ENCODE assay signal across 11 cellular contexts in the genomic region with DNA sequence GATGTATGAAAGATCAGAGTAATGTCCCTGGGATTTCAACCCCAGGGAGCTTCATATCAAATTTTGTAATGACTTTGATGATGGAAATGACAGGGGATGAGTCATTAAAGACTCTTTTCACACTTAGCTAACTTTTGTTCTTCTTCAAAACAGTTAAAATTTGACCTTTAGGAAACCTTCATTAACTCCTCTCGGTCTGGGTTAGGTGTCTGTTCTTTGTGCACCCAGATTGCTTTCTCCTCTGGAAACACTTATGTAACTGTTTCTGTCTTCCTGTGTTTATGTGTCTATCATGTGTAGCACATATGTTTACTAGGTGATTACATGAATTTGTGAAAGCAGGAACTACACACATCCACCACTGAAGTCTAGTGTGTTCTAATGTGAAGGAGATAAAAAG. TPM values are rescaled to one million over a fixed set of nuclear protein-coding genes. Genes with fewer than 3 reads are reported as not detected.
DNase-seq lines count a peak whose midpoint lies in the region; ATAC-seq, FAIRE-seq and TF ChIP-seq lines count a peak whose summit lies in the region.
"Had no signal": no experiment of that assay in that cellular context is flagged by ENCODE, and none has a peak within 500 bp of the region (broad histone marks: within the 10 kb centered on the region; RNA-seq: fewer than 3 reads in every experiment).

No MANE protein-coding gene starts in this region.

- peak overlapping the region; percentile 92 for H3K4me3 Mint-ChIP-seq in activated T-helper 17 cell treated with anti-CD3 and anti-CD28 coated beads, Interleukin-2, amount 50 U/mL, for 72 hours

- TF ChIP-seq CTCF in A549 (IDR thresholded peaks at IDR 0.05) (no peak), HCT116 (IDR thresholded peaks at IDR 0.05 in 2 of 3, conservative IDR thresholded peaks at IDR 0.05 in 1 of 3; ENCODE audit: borderline replicate concordance in 1 of 3, insufficient read depth in 1 of 3, low read depth in 2 of 3, low read length in 2 of 3) (no peak)

- POLR2A ChIA-PET in A549 (lab: Yijun Ruan, JAX): no interaction called here
- POLR2A ChIA-PET in HCT116 (lab: Charles Lee): no interaction called here

- intact Hi-C loops in HCT116 (cut with micrococcal nuclease): loop anchor here (2.0 kb wide), 1 partner anchor 519 kb away; no protein-coding TSS in a partner anchor

- TF ChIP-seq RAD21 in A549 (conservative IDR thresholded peaks at IDR 0.05 in 1 of 2, IDR thresholded peaks at IDR 0.05 in 1 of 2) (no peak), HCT116 (IDR thresholded peaks at IDR 0.05; ENCODE audit: low read depth) (no peak)

- H3K4me1 Mint-ChIP-seq in activated T-helper 17 cell treated with anti-CD3 and anti-CD28 coated beads, Interleukin-2, amount 50 U/mL, for 72 hours: peaks cover 40% of the 10 kb centered on the region

- H3K79me2 ChIP-seq in HCT116 (ENCODE audit: insufficient read depth, low read length): peaks cover 64% of the 10 kb centered on the region

- 85% methylated on average over 1 of the region's 1 CpG for WGBS in A549 (ENCODE audit: missing lambda C conversion rate)

- H3K4me2 ChIP-seq in A549 (peak overlapping the region; percentile 90), HCT116 (ENCODE audit: low read length) (peak overlapping the region; percentile 86)

- no peak for FAIRE-seq in A549 (lab: Jason Lieb, UNC)

- BruUV-seq in HCT116 (replicated peaks; lab: Mats Ljungman, UMichigan): no TSS peak

- ATAC-seq in A549 (no peak), HCT116 (no peak)
- ATAC-seq in activated T-helper 17 cell treated with anti-CD3 and anti-CD28 coated beads, Interleukin-2, amount 50 U/mL, for 72 hours (replicated peaks): peak; percentile 5

- no peaks in the 10 kb centered on the region for H3K9me2 ChIP-seq in HCT116 (ENCODE audit: insufficient read depth)

- H3K36me3 ChIP-seq in HCT116 (ENCODE audit: control insufficient read depth in 1 of 2, insufficient read depth in 2 of 2, low read length in 2 of 2): no peaks in the 10 kb centered on the region

- H3K27me3 Mint-ChIP-seq in activated T-helper 17 cell treated with anti-CD3 and anti-CD28 coated beads, Interleukin-2, amount 50 U/mL, for 72 hours: peaks cover under 1% of the 10 kb centered on the region

- DNase-seq in A549 (ENCODE audit: low read depth in 1 of 2, low spot score in 1 of 2): no peak
- DNase-seq in HCT116 (ENCODE audit: low read depth, low spot score): no peak
- DNase-seq in kidney tubule cell (ENCODE audit: low spot score): peak; percentile 4
- no peak for DNase-seq in stimulated activated CD4-positive, alpha-beta T cell treated with anti-CD3 and anti-CD28 coated beads, Interleukin-4, amount 100 ng/mL, for 4 hours
- DNase-seq in GOT3 (lab: John Stamatoyannopoulos, UW): no peak
- no peak for DNase-seq in NCI-H1105 (lab: John Stamatoyannopoulos, UW)
- DNase-seq in NCI-H226: no peak
- DNase-seq: activated CD4-positive, alpha-beta T cell treated with anti-CD3 and anti-CD28 coated beads for 1 hour; NCI-H526 treated with DMSO at 0.1 percent for 48 hours; stimulated activated naive CD4-positive, alpha-beta T cell had no signal

- H3K9me3 Mint-ChIP-seq in activated T-helper 17 cell treated with anti-CD3 and anti-CD28 coated beads, Interleukin-2, amount 50 U/mL, for 72 hours: no peaks in the 10 kb centered on the region

- RAD21 ChIA-PET in HCT116 (lab: Charles Lee; ENCODE audit: low non-redundant PET in 1 of 2, low total read pairs in 2 of 2, uncharacterized antibody in 2 of 2, unreplicated experiment in 2 of 2): no interaction called here

- H3K4me3 ChIP-seq in A549 (peak overlapping the region; percentile 93), HCT116 (replicated peaks in 1 of 2; ENCODE audit: low read depth in 1 of 2, low read length in 2 of 2) (peak overlapping the region; percentile 71 to 88)

- TF ChIP-seq EP300 in A549 (IDR thresholded peaks at IDR 0.05): no peak

- H3K27me3 ChIP-seq in HCT116 (ENCODE audit: insufficient read depth, low read length): no peaks in the 10 kb centered on the region

- H2AFZ ChIP-seq in HCT116 (ENCODE audit: low read depth, low read length, poor library complexity, severe bottlenecking): no peak overlapping the region

- H3K27ac ChIP-seq in A549 (no peak overlapping the region), HCT116 (ENCODE audit: low read depth, low read length) (no peak overlapping the region)

- peaks cover 12% of the 10 kb centered on the region for H3K4me1 ChIP-seq in A549
- peaks cover 8 to 21% of the 10 kb centered on the region in 2 experiments for H3K4me1 ChIP-seq in HCT116 (ENCODE audit: control insufficient read depth in 1 of 2, insufficient read depth in 2 of 2, low read length in 2 of 2)

- peaks cover 29% of the 10 kb centered on the region for H3K36me3 Mint-ChIP-seq in activated T-helper 17 cell treated with anti-CD3 and anti-CD28 coated beads, Interleukin-2, amount 50 U/mL, for 72 hours (ENCODE audit: low read depth)

- peaks cover 2% of the 10 kb centered on the region; the same call in 1 of the 2 replicates for H4K20me1 ChIP-seq in HCT116 (ENCODE audit: insufficient read depth)

- H3K9me3 ChIP-seq in A549: peaks cover 3% of the 10 kb centered on the region; the same call in 1 of the 3 replicates
- no peaks in the 10 kb centered on the region for H3K9me3 ChIP-seq in HCT116 (ENCODE audit: control insufficient read depth in 1 of 2, insufficient read depth in 1 of 2, low read depth in 1 of 2, low read length in 2 of 2)

- H3K27ac Mint-ChIP-seq in activated T-helper 17 cell treated with anti-CD3 and anti-CD28 coated beads, Interleukin-2, amount 50 U/mL, for 72 hours: peak overlapping the region; percentile 93

- peak overlapping the region; percentile 94 for H3K9ac ChIP-seq in HCT116 (ENCODE audit: low read length)

- CTCF ChIA-PET in A549 (lab: Yijun Ruan, JAX): interaction anchor here (1.0 to 1.3 kb wide), 3 partner anchors 113 to 1306 kb away, joined by 3 to 4 read pairs (median 3); no protein-coding TSS in a partner anchor
- CTCF ChIA-PET in HCT116 (lab: Charles Lee): no interaction called here

- TF ChIP-seq POLR2A in A549 (IDR thresholded peaks at IDR 0.05; ENCODE audit: low read length) (no peak), HCT116 (IDR thresholded peaks at IDR 0.05; ENCODE audit: borderline replicate concordance, extremely low read depth, insufficient read depth, insufficient read length) (no peak)

TF ChIP-seq in A549, 52 proteins besides CTCF, POLR2A, EP300 and RAD21:
- TF ChIP-seq FOXS1 (CRISPR knock-in tag; IDR thresholded peaks at IDR 0.05) (no peak), NPAS2 (CRISPR knock-in tag; IDR thresholded peaks at IDR 0.05; ENCODE audit: borderline replicate concordance) (no peak), CHD4 (IDR thresholded peaks at IDR 0.05; ENCODE audit: borderline replicate concordance) (no peak), HEYL (CRISPR knock-in tag; IDR thresholded peaks at IDR 0.05) (no peak)

TF ChIP-seq in HCT116, 20 proteins besides CTCF, POLR2A, EP300 and RAD21 (continues in another document):
- no peak for TF ChIP-seq FOSL1 (IDR thresholded peaks at IDR 0.05; ENCODE audit: low read depth)
- TF ChIP-seq, protein P1, sequence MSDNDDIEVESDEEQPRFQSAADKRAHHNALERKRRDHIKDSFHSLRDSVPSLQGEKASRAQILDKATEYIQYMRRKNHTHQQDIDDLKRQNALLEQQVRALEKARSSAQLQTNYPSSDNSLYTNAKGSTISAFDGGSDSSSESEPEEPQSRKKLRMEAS (IDR thresholded peaks at IDR 0.05): no peak
- TF ChIP-seq, protein P2, sequence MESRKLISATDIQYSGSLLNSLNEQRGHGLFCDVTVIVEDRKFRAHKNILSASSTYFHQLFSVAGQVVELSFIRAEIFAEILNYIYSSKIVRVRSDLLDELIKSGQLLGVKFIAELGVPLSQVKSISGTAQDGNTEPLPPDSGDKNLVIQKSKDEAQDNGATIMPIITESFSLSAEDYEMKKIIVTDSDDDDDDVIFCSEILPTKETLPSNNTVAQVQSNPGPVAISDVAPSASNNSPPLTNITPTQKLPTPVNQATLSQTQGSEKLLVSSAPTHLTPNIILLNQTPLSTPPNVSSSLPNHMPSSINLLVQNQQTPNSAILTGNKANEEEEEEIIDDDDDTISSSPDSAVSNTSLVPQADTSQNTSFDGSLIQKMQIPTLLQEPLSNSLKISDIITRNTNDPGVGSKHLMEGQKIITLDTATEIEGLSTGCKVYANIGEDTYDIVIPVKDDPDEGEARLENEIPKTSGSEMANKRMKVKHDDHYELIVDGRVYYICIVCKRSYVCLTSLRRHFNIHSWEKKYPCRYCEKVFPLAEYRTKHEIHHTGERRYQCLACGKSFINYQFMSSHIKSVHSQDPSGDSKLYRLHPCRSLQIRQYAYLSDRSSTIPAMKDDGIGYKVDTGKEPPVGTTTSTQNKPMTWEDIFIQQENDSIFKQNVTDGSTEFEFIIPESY (IDR thresholded peaks at IDR 0.05; ENCODE audit: extremely low read depth, insufficient replicate concordance, low read length): no peak

RNA-seq across cellular contexts. Expression of gene SRFBP1, which starts 1.6 kb away (rescaled TPM):
- polyA plus RNA-seq in A549 (2011; rRNA removed) (10.5 and 16.0 TPM in 2 replicates), A549 (2017; fragmentation: RNase III; extraction: RNeasy Plus Mini Kit Qiagen cat#74134 plus additional on column Dnase treatment) (9.8 to 10.7 TPM (median 10.0 TPM) in 3 replicates)
- 1.5 and 1.6 TPM in 2 replicates for polyA plus RNA-seq in A549 (2012; cell fraction: cytosol; rRNA removed)
- polyA plus RNA-seq in A549 (2012; cell fraction: nucleus; rRNA removed): 0.76 and 1.5 TPM in 2 replicates
- polyA minus RNA-seq in A549 (2011; rRNA and poly(A)+ RNA removed): 4.8 and 5.8 TPM in 2 replicates
- 8.1 TPM for total RNA-seq in HCT116 (2021; ENCODE audit: unreplicated experiment)
- 1.1 and 1.4 TPM in 2 replicates for polyA plus RNA-seq in HCT116 (2012)
- total RNA-seq in activated T-helper 17 cell treated with anti-CD3 and anti-CD28 coated beads, Interleukin-2, amount 50 U/mL, for 72 hours: 10 to 100 TPM in 1 of 2 donors, 1 to 10 TPM in 1; 7.6 to 11.2 TPM
